8 cellular contexts compared by ENCODE assay signal in genomic region chr15:41660235-41661077, GRCh38. TPM values are rescaled to one million over a fixed set of nuclear protein-coding genes. Genes with fewer than 3 reads are reported as not detected.
A peak's percentile ranks its signal among the peaks of the same experiment; 100 is the strongest.
DNase-seq lines count a peak whose midpoint lies in the region; ATAC-seq and TF ChIP-seq lines count a peak whose summit lies in the region.

MGA (plus strand) TSS chr15:41660405.

- POLR2A ChIA-PET in activated CD4-positive, alpha-beta T cell treated with anti-CD3 and anti-CD28 coated beads, Interleukin-2, amount 10 ng/mL, durations not matched to agents 7 days and 5 days (lab: Charles Lee), result interaction anchor here (0.6 kb wide), 1 partner anchor 1587 kb away, joined by 5 read pairs; no protein-coding TSS in a partner anchor

- CTCF ChIA-PET in activated CD4-positive, alpha-beta T cell treated with anti-CD3 and anti-CD28 coated beads, Interleukin-2, amount 10 ng/mL, durations not matched to agents 7 days and 5 days (lab: Charles Lee), result interaction anchor here (0.7 to 2.0 kb wide), 8 partner anchors 8 to 137 kb away, joined by 3 to 9 read pairs (median 4); partner anchors contain the start of gene MAPKBP1

- H3K27ac Mint-ChIP-seq in activated CD4-positive, alpha-beta T cell treated with anti-CD3 and anti-CD28 coated beads, Interleukin-2, amount 10 ng/mL, durations not matched to agents 7 days and 5 days, result peak within 1 kb of the TSS; percentile 91
- peak within 1 kb of the TSS; percentile 96 for H3K27ac Mint-ChIP-seq in dendritic cell treated with granulocyte-macrophage colony-stimulating factor and Interleukin-4, amounts not matched to agents 40 ng/mL and 50 ng/mL, for 4 days

- peak; percentile 83 for DNase-seq in AG09319 (ENCODE audit: extremely low read depth, low read depth)
- peak; percentile 80 for DNase-seq in NCI-H226
- peak; percentile 91 for DNase-seq in activated CD4-positive, alpha-beta T cell treated with anti-CD3 and anti-CD28 coated beads, Interleukin-2, amount 10 ng/mL, durations not matched to agents 7 days and 5 days
- DNase-seq in left lung, result peak; percentile 93 to 96
- DNase-seq in stimulated activated CD4-positive, alpha-beta T cell treated with anti-CD3 and anti-CD28 coated beads, Interleukin-2, amount 100 ng/mL, for 48 hours, result peak; percentile 81 to 85

- peak within 1 kb of the TSS; percentile 39 to 51 for H3K4me3 ChIP-seq in left lung

- H3K4me3 Mint-ChIP-seq in activated CD4-positive, alpha-beta T cell treated with anti-CD3 and anti-CD28 coated beads, Interleukin-2, amount 10 ng/mL, durations not matched to agents 7 days and 5 days, result peak within 1 kb of the TSS; percentile 83
- H3K4me3 Mint-ChIP-seq in dendritic cell treated with granulocyte-macrophage colony-stimulating factor and Interleukin-4, amounts not matched to agents 40 ng/mL and 50 ng/mL, for 4 days, result peak within 1 kb of the TSS; percentile 85

- H3K36me3 ChIP-seq in left lung, result no peaks in the 10 kb centered on the region

- peak within 1 kb of the TSS; percentile 80 to 94 for H3K27ac ChIP-seq in left lung

- TF ChIP-seq CTCF in AG09319 (IDR thresholded peaks at IDR 0.05; ENCODE audit: low read depth, low read length), result peak; percentile 17
- TF ChIP-seq CTCF in left lung (IDR thresholded peaks at IDR 0.05), result peak in 1 of 2 donors; percentile 11

- ATAC-seq in GM18909 (IDR thresholded peaks at IDR 0.05; ENCODE audit: poor library complexity, unreplicated experiment) (peak; percentile 75), HG03159 (IDR thresholded peaks at IDR 0.05; ENCODE audit: unreplicated experiment) (peak; percentile 73), left lung (peak; percentile 89)

- peaks cover 30% of the 10 kb centered on the region for H3K27me3 Mint-ChIP-seq in activated CD4-positive, alpha-beta T cell treated with anti-CD3 and anti-CD28 coated beads, Interleukin-2, amount 10 ng/mL, durations not matched to agents 7 days and 5 days
- peaks cover 5% of the 10 kb centered on the region for H3K27me3 Mint-ChIP-seq in dendritic cell treated with granulocyte-macrophage colony-stimulating factor and Interleukin-4, amounts not matched to agents 40 ng/mL and 50 ng/mL, for 4 days

- H3K4me1 Mint-ChIP-seq in activated CD4-positive, alpha-beta T cell treated with anti-CD3 and anti-CD28 coated beads, Interleukin-2, amount 10 ng/mL, durations not matched to agents 7 days and 5 days, result peaks cover 33% of the 10 kb centered on the region
- H3K4me1 Mint-ChIP-seq in dendritic cell treated with granulocyte-macrophage colony-stimulating factor and Interleukin-4, amounts not matched to agents 40 ng/mL and 50 ng/mL, for 4 days (ENCODE audit: low read depth), result peaks cover 31% of the 10 kb centered on the region

- no peaks in the 10 kb centered on the region for H3K27me3 ChIP-seq in left lung

- H3K9me3 Mint-ChIP-seq in activated CD4-positive, alpha-beta T cell treated with anti-CD3 and anti-CD28 coated beads, Interleukin-2, amount 10 ng/mL, durations not matched to agents 7 days and 5 days, result peaks cover 11% of the 10 kb centered on the region
- H3K9me3 Mint-ChIP-seq in dendritic cell treated with granulocyte-macrophage colony-stimulating factor and Interleukin-4, amounts not matched to agents 40 ng/mL and 50 ng/mL, for 4 days, result peaks cover 8% of the 10 kb centered on the region

- H3K36me3 Mint-ChIP-seq in activated CD4-positive, alpha-beta T cell treated with anti-CD3 and anti-CD28 coated beads, Interleukin-2, amount 10 ng/mL, durations not matched to agents 7 days and 5 days (ENCODE audit: low read depth), result peaks cover 19% of the 10 kb centered on the region
- peaks cover 12% of the 10 kb centered on the region for H3K36me3 Mint-ChIP-seq in dendritic cell treated with granulocyte-macrophage colony-stimulating factor and Interleukin-4, amounts not matched to agents 40 ng/mL and 50 ng/mL, for 4 days (ENCODE audit: low read depth)

- no peaks in the 10 kb centered on the region for H3K9me3 ChIP-seq in left lung

- intact Hi-C loops in dendritic cell treated with granulocyte-macrophage colony-stimulating factor and Interleukin-4, amounts not matched to agents 40 ng/mL and 50 ng/mL, for 4 days (cut with micrococcal nuclease), result loop anchor here (1.0 kb wide), 1 partner anchor 39 kb away; no protein-coding TSS in a partner anchor
- intact Hi-C loops in left lung (cut with DNase I), result no loop called here

- peaks cover 12% of the 10 kb centered on the region in 2 donors for H3K4me1 ChIP-seq in left lung

RNA-seq across cellular contexts. Expression of gene MGA, which starts in this region (rescaled TPM):
- total RNA-seq in activated CD4-positive, alpha-beta T cell treated with anti-CD3 and anti-CD28 coated beads, Interleukin-2, amount 10 ng/mL, durations not matched to agents 7 days and 5 days, result 10 to 100 TPM; 33.0 to 35.2 TPM
- 10 to 100 TPM; 33.4 to 33.7 TPM for total RNA-seq in left lung

Comparison
In these comparisons a context has a peak if more than half of its experiments do, and no peak if none do; other contexts are left out.
1. Peak in every context shown above with its lines: DNase-seq, ATAC-seq, H3K4me3 ChIP-seq and H3K27ac ChIP-seq.